8 cellular contexts compared by ENCODE assay signal in genomic region chr5:57298985-57299491, GRCh38.
A peak's percentile ranks its signal among the peaks of the same experiment; 100 is the strongest.
DNase-seq lines count a peak whose midpoint lies in the region; ATAC-seq and TF ChIP-seq lines count a peak whose summit lies in the region.

No MANE protein-coding gene starts in this region.

- POLR2A ChIA-PET in activated CD4-positive, alpha-beta memory T cell treated with anti-CD3 and anti-CD28 coated beads for 36 hours (lab: Charles Lee) = interaction anchor here (1.0 kb wide), 1 partner anchor 84 kb away, joined by 4 read pairs; no protein-coding TSS in a partner anchor

- ATAC-seq in HG02759 (IDR thresholded peaks at IDR 0.05; ENCODE audit: unreplicated experiment) (peak; percentile 51), mucosa of descending colon (peak; percentile 77), GM18870 (IDR thresholded peaks at IDR 0.05; ENCODE audit: unreplicated experiment) (no peak)

- H3K4me3 ChIP-seq in endodermal cell (ENCODE audit: low read length) = no peak overlapping the region
- H3K4me3 ChIP-seq in mucosa of descending colon = no peak overlapping the region

- intact Hi-C loops in activated CD4-positive, alpha-beta memory T cell treated with anti-CD3 and anti-CD28 coated beads for 36 hours (cut with micrococcal nuclease) = loop anchor here (1.0 to 5.0 kb wide), 6 partner anchors 25 to 1161 kb away; partner anchors contain the start of gene PLK2
- intact Hi-C loops in mucosa of descending colon (cut with DNase I, micrococcal nuclease) = loop anchor here (2.0 kb wide), 1 partner anchor 1162 kb away; the partner anchor contains the start of gene PLK2 (in 2 of the 2)

- H3K9me3 ChIP-seq in endodermal cell (ENCODE audit: control insufficient read depth, low read length) (no peaks in the 10 kb centered on the region), mucosa of descending colon (no peaks in the 10 kb centered on the region)

- H3K4me1 ChIP-seq in endodermal cell (ENCODE audit: control insufficient read depth, insufficient read depth, low read length) (peaks cover under 1% of the 10 kb centered on the region), mucosa of descending colon (ENCODE audit: low read depth) (peaks cover 7% of the 10 kb centered on the region)

- peak overlapping the region; percentile 54 for H3K27ac Mint-ChIP-seq in activated CD4-positive, alpha-beta memory T cell treated with anti-CD3 and anti-CD28 coated beads for 36 hours
- no peak overlapping the region for H3K27ac Mint-ChIP-seq in endodermal cell
- H3K27ac Mint-ChIP-seq in stimulated activated naive CD8-positive, alpha-beta T cell treated with anti-CD3 and anti-CD28 coated beads, Interleukin-15, Interleukin-2, amounts not matched to agents 100 ng/mL and 50 ng/mL, for 24 hours = peak overlapping the region; percentile 73

- H3K36me3 ChIP-seq in endodermal cell (ENCODE audit: control insufficient read depth, insufficient read depth, low read length) = no peaks in the 10 kb centered on the region
- no peaks in the 10 kb centered on the region for H3K36me3 ChIP-seq in mucosa of descending colon (ENCODE audit: low read depth)

- peaks cover 39% of the 10 kb centered on the region for H3K4me1 Mint-ChIP-seq in activated CD4-positive, alpha-beta memory T cell treated with anti-CD3 and anti-CD28 coated beads for 36 hours (ENCODE audit: low read depth)
- peaks cover 19% of the 10 kb centered on the region for H3K4me1 Mint-ChIP-seq in endodermal cell
- H3K4me1 Mint-ChIP-seq in stimulated activated naive CD8-positive, alpha-beta T cell treated with anti-CD3 and anti-CD28 coated beads, Interleukin-15, Interleukin-2, amounts not matched to agents 100 ng/mL and 50 ng/mL, for 24 hours (ENCODE audit: low read depth) = peaks cover 45% of the 10 kb centered on the region

- no peaks in the 10 kb centered on the region for H3K27me3 ChIP-seq in endodermal cell (ENCODE audit: control insufficient read depth, insufficient read depth, low read length, poor library complexity, severe bottlenecking)

- DNase-seq in DMS79 treated with DMSO at 0.1 percent for 48 hours (lab: John Stamatoyannopoulos, UW) (peak; percentile 53), NCI-H446 (lab: John Stamatoyannopoulos, UW) (peak; percentile 63 to 84), endodermal cell (peak; percentile 69), mucosa of descending colon (peak in 1 of 3 donors; percentile 64)
- DNase-seq in activated CD4-positive, alpha-beta memory T cell treated with anti-CD3 and anti-CD28 coated beads for 36 hours = peak; percentile 73

- CTCF ChIA-PET in activated CD4-positive, alpha-beta memory T cell treated with anti-CD3 and anti-CD28 coated beads for 36 hours (lab: Charles Lee) = interaction anchor here (0.6 to 4.8 kb wide), 11 partner anchors 8 to 1175 kb away, joined by 3 to 128 read pairs (median 5); partner anchors contain the start of gene PLK2

- no peak overlapping the region for H3K27ac ChIP-seq in endodermal cell (ENCODE audit: low read depth, low read length)

- 47 to 66% methylated on average over 9 to 15 of the region's 15 CpGs for WGBS in endodermal cell (ENCODE audit: insufficient coverage in 1 of 2, insufficient read length in 1 of 2), 2 experiments

- no peaks in the 10 kb centered on the region for H3K9me3 Mint-ChIP-seq in activated CD4-positive, alpha-beta memory T cell treated with anti-CD3 and anti-CD28 coated beads for 36 hours
- no peaks in the 10 kb centered on the region for H3K9me3 Mint-ChIP-seq in endodermal cell
- no peaks in the 10 kb centered on the region for H3K9me3 Mint-ChIP-seq in stimulated activated naive CD8-positive, alpha-beta T cell treated with anti-CD3 and anti-CD28 coated beads, Interleukin-15, Interleukin-2, amounts not matched to agents 100 ng/mL and 50 ng/mL, for 24 hours

- peak overlapping the region; percentile 43 for H3K4me3 Mint-ChIP-seq in activated CD4-positive, alpha-beta memory T cell treated with anti-CD3 and anti-CD28 coated beads for 36 hours
- no peak overlapping the region for H3K4me3 Mint-ChIP-seq in endodermal cell
- H3K4me3 Mint-ChIP-seq in stimulated activated naive CD8-positive, alpha-beta T cell treated with anti-CD3 and anti-CD28 coated beads, Interleukin-15, Interleukin-2, amounts not matched to agents 100 ng/mL and 50 ng/mL, for 24 hours = peak overlapping the region; percentile 54

- TF ChIP-seq CTCF in endodermal cell (conservative IDR thresholded peaks at IDR 0.05) (peak; percentile 81), mucosa of descending colon (IDR thresholded peaks at IDR 0.05) (peak; percentile 46)

- no peaks in the 10 kb centered on the region for H3K36me3 Mint-ChIP-seq in activated CD4-positive, alpha-beta memory T cell treated with anti-CD3 and anti-CD28 coated beads for 36 hours
- no peaks in the 10 kb centered on the region for H3K36me3 Mint-ChIP-seq in endodermal cell (ENCODE audit: low read depth)
- no peaks in the 10 kb centered on the region for H3K36me3 Mint-ChIP-seq in stimulated activated naive CD8-positive, alpha-beta T cell treated with anti-CD3 and anti-CD28 coated beads, Interleukin-15, Interleukin-2, amounts not matched to agents 100 ng/mL and 50 ng/mL, for 24 hours (ENCODE audit: low read depth)

- no peaks in the 10 kb centered on the region for H3K27me3 Mint-ChIP-seq in activated CD4-positive, alpha-beta memory T cell treated with anti-CD3 and anti-CD28 coated beads for 36 hours
- no peaks in the 10 kb centered on the region for H3K27me3 Mint-ChIP-seq in endodermal cell (ENCODE audit: insufficient read depth)
- H3K27me3 Mint-ChIP-seq in stimulated activated naive CD8-positive, alpha-beta T cell treated with anti-CD3 and anti-CD28 coated beads, Interleukin-15, Interleukin-2, amounts not matched to agents 100 ng/mL and 50 ng/mL, for 24 hours = no peaks in the 10 kb centered on the region

- H3K9ac ChIP-seq in endodermal cell (ENCODE audit: extremely low read depth, low read length, poor library complexity, severe bottlenecking) = no peak overlapping the region
